ENCODE assay signal across 20 cellular contexts in the genomic region with DNA sequence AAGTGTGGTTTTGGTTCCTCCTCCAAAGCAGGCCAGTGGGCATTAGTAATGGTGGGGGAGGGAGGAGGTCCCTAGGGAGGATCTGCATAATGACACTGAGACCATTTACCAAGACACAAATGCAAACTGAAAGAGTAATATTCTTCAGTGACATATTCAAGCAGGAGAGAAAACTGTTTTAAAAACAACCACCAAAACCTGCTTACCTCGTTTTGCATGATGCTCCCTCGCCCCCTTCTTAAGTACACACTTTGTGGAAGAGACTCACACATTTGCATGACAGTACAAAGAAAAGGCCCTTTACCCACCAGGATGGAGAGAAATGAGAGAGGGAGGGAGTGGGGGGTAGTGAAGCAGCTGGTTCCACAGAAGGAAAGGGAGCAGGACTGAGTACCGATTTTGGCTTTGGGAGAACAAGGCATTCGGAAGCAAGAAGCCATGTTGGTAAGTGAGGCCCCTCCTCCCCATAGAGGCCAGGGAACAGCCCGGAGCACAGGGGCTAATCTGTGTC. TPM values are rescaled to one million over a fixed set of nuclear protein-coding genes. Genes with fewer than 3 reads are reported as not detected.
DNase-seq lines count a peak whose midpoint lies in the region; ATAC-seq and TF ChIP-seq lines count a peak whose summit lies in the region.
"Had no signal": no experiment of that assay in that cellular context is flagged by ENCODE, and none has a peak within 500 bp of the region (broad histone marks: within the 10 kb centered on the region; RNA-seq: fewer than 3 reads in every experiment).

No MANE protein-coding gene starts in this region.

- intact Hi-C loops in tibial artery (cut with DNase I; ENCODE audit: low total_unique reads) = no loop called here

- H3K4me3 ChIP-seq in iPS-18a (ENCODE audit: low read length) = peak overlapping the region; percentile 32
- H3K4me3 ChIP-seq in tibial artery = no peak overlapping the region
- H3K4me3 ChIP-seq: PC-9 had no signal

- H3K27me3 ChIP-seq in iPS-18a (ENCODE audit: control insufficient read depth, insufficient read depth, low read length) (no peaks in the 10 kb centered on the region), tibial artery (no peaks in the 10 kb centered on the region)

- TF ChIP-seq CTCF in GM20000 (IDR thresholded peaks at IDR 0.05; ENCODE audit: extremely low read depth, missing control alignments) (no peak), tibial artery (IDR thresholded peaks at IDR 0.05) (no peak)

- H3K9ac ChIP-seq in iPS-18a (ENCODE audit: low read length) = no peak overlapping the region
- H3K9ac ChIP-seq: SK-N-SH had no signal

- DNase-seq in GM20000 (ENCODE audit: low spot score) = peak; percentile 27
- DNase-seq in midbrain (lab: John Stamatoyannopoulos, UW) = no peak
- no peak for DNase-seq in G401 (ENCODE audit: low spot score)
- DNase-seq in NCI-H226 = no peak
- no peak for DNase-seq in tibial artery
- DNase-seq: activated CD4-positive, alpha-beta T cell treated with anti-CD3 and anti-CD28 coated beads for 1 hour; activated effector memory CD4-positive, alpha-beta T cell treated with anti-CD3 and anti-CD28 coated beads, Interleukin-2, amount 50 U/mL, for 16 hours; anterior cingulate cortex; cerebellar nuclear complex; effector memory CD8-positive, alpha-beta T cell; NCI-H1930; NCI-H69; PC-9; SK-N-SH; stimulated activated CD4-positive, alpha-beta T cell treated with anti-CD3 and anti-CD28 coated beads, Interleukin-4, amount 100 ng/mL, for 1 hour; stimulated activated CD8-positive, alpha-beta memory T cell treated with anti-CD3 and anti-CD28 coated beads, Interleukin-4, amount 100 ng/mL, for 48 hours; T1000 had no signal

- H3K4me1 ChIP-seq in iPS-18a (ENCODE audit: control insufficient read depth, low read depth, low read length) (peaks cover 40% of the 10 kb centered on the region), tibial artery (no peaks in the 10 kb centered on the region)

- ATAC-seq in GM18517 (IDR thresholded peaks at IDR 0.05; ENCODE audit: unreplicated experiment) = peak; percentile 73
- ATAC-seq in HG03439 (IDR thresholded peaks at IDR 0.05; ENCODE audit: unreplicated experiment) = peak; percentile 67
- ATAC-seq: effector memory CD8-positive, alpha-beta T cell had no signal

- no peaks in the 10 kb centered on the region for H3K9me3 ChIP-seq in iPS-18a (ENCODE audit: control insufficient read depth, low read depth, low read length)
- H3K9me3 ChIP-seq in tibial artery = no peaks in the 10 kb centered on the region
- H3K9me3 ChIP-seq: SK-N-SH had no signal

- H3K36me3 ChIP-seq in iPS-18a (ENCODE audit: control insufficient read depth, low read depth, low read length) (no peaks in the 10 kb centered on the region), tibial artery (no peaks in the 10 kb centered on the region)

- no peak overlapping the region for H3K27ac ChIP-seq in iPS-18a (ENCODE audit: low read length)
- no peak overlapping the region for H3K27ac ChIP-seq in tibial artery
- H3K27ac ChIP-seq: PC-9 had no signal

- in situ Hi-C loops in G401 (cut with HindIII; ENCODE audit: low sequenced_read_pairs) = no loop called here

RNA-seq across cellular contexts. Expression of a gene that starts 13.0 kb away (rescaled TPM):
- not detected in 2 replicates for total RNA-seq in G401 (2014; rRNA removed; shearing (Covaris generic))
- total RNA-seq: PC-9 had no signal
